Comparison of ENCODE assay signal across 8 cellular contexts in genomic region chr1:52725903-52726264, GRCh38. TPM values are rescaled to one million over a fixed set of nuclear protein-coding genes. Genes with fewer than 3 reads are reported as not detected.
DNase-seq lines count a peak whose midpoint lies in the region; ATAC-seq, FAIRE-seq and TF ChIP-seq lines count a peak whose summit lies in the region.

No MANE protein-coding gene starts in this region.

- CTCF ChIA-PET in SK-N-SH (lab: Yijun Ruan, JAX): interaction anchor here (0.9 to 1.1 kb wide), 2 partner anchors 18 to 451 kb away, joined by 3 read pairs; no protein-coding TSS in a partner anchor

- H3F3A ChIP-seq in SK-N-SH (replicated peaks; ENCODE audit: insufficient read depth): no peaks in the 10 kb centered on the region

- no peaks in the 10 kb centered on the region for H3K27me3 ChIP-seq in SK-N-SH (ENCODE audit: insufficient read depth)
- H3K27me3 ChIP-seq in ascending aorta: no peaks in the 10 kb centered on the region
- no peaks in the 10 kb centered on the region for H3K27me3 ChIP-seq in testis

- peaks cover 45% of the 10 kb centered on the region for H3K79me2 ChIP-seq in SK-N-SH (ENCODE audit: insufficient read depth)

- TF ChIP-seq CTCF in SK-N-SH (IDR thresholded peaks at IDR 0.05): no peak
- TF ChIP-seq CTCF in ascending aorta (IDR thresholded peaks at IDR 0.05): no peak
- TF ChIP-seq CTCF in kidney (IDR thresholded peaks at IDR 0.05; ENCODE audit: borderline replicate concordance, extremely low read depth, insufficient read depth): no peak
- TF ChIP-seq CTCF in testis (IDR thresholded peaks at IDR 0.05): no peak

- H3K9me3 ChIP-seq in SK-N-SH (no peaks in the 10 kb centered on the region), ascending aorta (no peaks in the 10 kb centered on the region), kidney (ENCODE audit: control insufficient read depth in 1 of 2, low read length in 2 of 2) (no peaks in the 10 kb centered on the region), testis (no peaks in the 10 kb centered on the region)

- H3K4me1 ChIP-seq in SK-N-SH (ENCODE audit: control insufficient read depth in 1 of 2, insufficient read depth in 2 of 2, low read depth in 1 of 2, low read length in 1 of 2): peaks cover 0 to 4% of the 10 kb centered on the region in 2 experiments; a peak in 2 of 4 replicates
- peaks cover 7 to 8% of the 10 kb centered on the region in 2 donors for H3K4me1 ChIP-seq in ascending aorta
- peaks cover 10 to 12% of the 10 kb centered on the region in 2 donors for H3K4me1 ChIP-seq in kidney (ENCODE audit: control insufficient read depth in 1 of 2, insufficient read depth in 1 of 2, low read depth in 1 of 2, low read length in 2 of 2)
- peaks cover 22% of the 10 kb centered on the region for H3K4me1 ChIP-seq in testis

- 23% methylated on average over 6 of the region's 6 CpGs for WGBS in SK-N-SH (ENCODE audit: low lambda C conversion rate)
- WGBS in testis, 2 donors: 2 to 6% methylated on average over 5 to 6 of the region's 6 CpGs

- no peak overlapping the region; the same call in 1 of the 2 replicates for H3K4me2 ChIP-seq in SK-N-SH

- no peak for TF ChIP-seq RAD21 in SK-N-SH (IDR thresholded peaks at IDR 0.05; ENCODE audit: low read length)

- no peaks in the 10 kb centered on the region for H3K36me3 ChIP-seq in SK-N-SH (replicated peaks in 1 of 2; ENCODE audit: control insufficient read depth in 1 of 2, insufficient read depth in 2 of 2, low read length in 1 of 2)
- H3K36me3 ChIP-seq in ascending aorta: no peaks in the 10 kb centered on the region
- no peaks in the 10 kb centered on the region for H3K36me3 ChIP-seq in kidney (ENCODE audit: control insufficient read depth in 1 of 2, insufficient read depth in 2 of 2, low read length in 2 of 2)
- no peaks in the 10 kb centered on the region for H3K36me3 ChIP-seq in testis (ENCODE audit: low read depth, missing control alignments)

- DNase-seq in SK-N-SH: no peak
- DNase-seq in ascending aorta (ENCODE audit: low spot score in 2 of 2): no peak
- DNase-seq in kidney: no peak
- no peak for DNase-seq in testis
- no peak for DNase-seq in EL
- DNase-seq in NCI-H1436 treated with DMSO at 0.1 percent for 48 hours (lab: John Stamatoyannopoulos, UW): no peak
- no peak for DNase-seq in GM03348 (ENCODE audit: low spot score)

- TF ChIP-seq EP300 in SK-N-SH (IDR thresholded peaks at IDR 0.05; ENCODE audit: borderline replicate concordance in 1 of 2, low read depth in 1 of 2, low read length in 1 of 2): no peak

- H3K9me2 ChIP-seq in SK-N-SH: no peaks in the 10 kb centered on the region

- POLR2A ChIA-PET in SK-N-SH (lab: Yijun Ruan, JAX): interaction anchor here (0.6 to 1.0 kb wide), 6 partner anchors 10 to 387 kb away, joined by 3 to 4 read pairs (median 3); partner anchors contain the start of gene TUT4

- H3K9ac ChIP-seq in SK-N-SH (no peak overlapping the region), kidney (ENCODE audit: low read length in 2 of 2) (peak overlapping the region in 1 of 2 donors; percentile 73)

- peak overlapping the region; percentile 95 for H2AFZ ChIP-seq in SK-N-SH (ENCODE audit: low read depth)

- peaks cover 16% of the 10 kb centered on the region; the same call in 1 of the 2 replicates for H4K20me1 ChIP-seq in SK-N-SH (ENCODE audit: insufficient read depth)

- peak overlapping the region in 1 of 2 experiments; percentile 27; a peak in 3 of 4 replicates for H3K4me3 ChIP-seq in SK-N-SH (ENCODE audit: low read depth in 2 of 2, low read length in 1 of 2)
- H3K4me3 ChIP-seq in ascending aorta: peak overlapping the region; percentile 90 to 91
- peak overlapping the region; percentile 69 to 77 for H3K4me3 ChIP-seq in kidney (ENCODE audit: low read length in 2 of 2)
- H3K4me3 ChIP-seq in testis: peak overlapping the region; percentile 94 to 95

- H3K27ac ChIP-seq in SK-N-SH (ENCODE audit: low read depth in 2 of 2, low read length in 1 of 2): peak overlapping the region in 1 of 2 experiments; percentile 17; a peak in 1 of 4 replicates
- peak overlapping the region; percentile 45 to 69 for H3K27ac ChIP-seq in ascending aorta
- H3K27ac ChIP-seq in kidney (ENCODE audit: low read depth in 2 of 2, low read length in 2 of 2): no peak overlapping the region
- peak overlapping the region in 1 of 2 donors; percentile 91 for H3K27ac ChIP-seq in testis

- ATAC-seq in SK-N-SH treated with all-trans-retinoic acid at 6 μM for 48 hours: no peak

- no peak for FAIRE-seq in kidney (lab: Jason Lieb, UNC)

- intact Hi-C loops in ascending aorta (cut with DNase I) (loop anchor here (1.0 to 10.0 kb wide), 2 partner anchors 23 to 199 kb away; partner anchors contain the start of genes ECHDC2 and SCP2), kidney (cut with DNase I) (no loop called here), testis (cut with DNase I; ENCODE audit: low total_unique reads) (no loop called here)

- no peak for TF ChIP-seq POLR2A in testis (IDR thresholded peaks at IDR 0.05)

TF ChIP-seq in SK-N-SH, 30 proteins besides CTCF, POLR2A, EP300 and RAD21 (continues in another document):
- TF ChIP-seq FOXM1 (IDR thresholded peaks at IDR 0.05; ENCODE audit: low read depth) (no peak), RXRA (IDR thresholded peaks at IDR 0.05; ENCODE audit: borderline replicate concordance, low read depth) (no peak), GABPA (IDR thresholded peaks at IDR 0.05; ENCODE audit: low read depth) (no peak), TEAD4 (IDR thresholded peaks at IDR 0.05; ENCODE audit: borderline replicate concordance, insufficient read depth) (no peak), TAF1 (IDR thresholded peaks at IDR 0.05; ENCODE audit: borderline replicate concordance, low read depth, low read length) (no peak), MXI1 (IDR thresholded peaks at IDR 0.05; ENCODE audit: low read depth, low read length) (no peak)
- TF ChIP-seq, protein P1, sequence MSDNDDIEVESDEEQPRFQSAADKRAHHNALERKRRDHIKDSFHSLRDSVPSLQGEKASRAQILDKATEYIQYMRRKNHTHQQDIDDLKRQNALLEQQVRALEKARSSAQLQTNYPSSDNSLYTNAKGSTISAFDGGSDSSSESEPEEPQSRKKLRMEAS (IDR thresholded peaks at IDR 0.05; ENCODE audit: low read depth): no peak

TF ChIP-seq in SK-N-SH treated with all-trans-retinoic acid at 6 μM for 48 hours, 23 proteins besides CTCF, POLR2A, EP300 and RAD21 (continues in another document):
- TF ChIP-seq ESRRG (CRISPR knock-in tag; IDR thresholded peaks at IDR 0.05): no peak
- TF ChIP-seq ARNTL (CRISPR knock-in tag; IDR thresholded peaks at IDR 0.05; ENCODE audit: borderline replicate concordance, low read depth): no peak
- no peak for TF ChIP-seq GLIS3 (CRISPR knock-in tag; IDR thresholded peaks at IDR 0.05)
- no peak for TF ChIP-seq OSR1 (CRISPR knock-in tag; IDR thresholded peaks at IDR 0.05)
- TF ChIP-seq TSHZ2 (CRISPR knock-in tag; IDR thresholded peaks at IDR 0.05): no peak
- TF ChIP-seq TOX (CRISPR knock-in tag; IDR thresholded peaks at IDR 0.05; ENCODE audit: borderline replicate concordance): no peak
- no peak for TF ChIP-seq SNAI2 (CRISPR knock-in tag; IDR thresholded peaks at IDR 0.05)
- no peak for TF ChIP-seq ZFP3 (CRISPR knock-in tag; IDR thresholded peaks at IDR 0.05)
- no peak for TF ChIP-seq PPARA (CRISPR knock-in tag; IDR thresholded peaks at IDR 0.05; ENCODE audit: borderline replicate concordance)
- no peak for TF ChIP-seq ISL1 (CRISPR knock-in tag; IDR thresholded peaks at IDR 0.05)
- no peak for TF ChIP-seq ZNF8 (CRISPR knock-in tag; IDR thresholded peaks at IDR 0.05)
- no peak for TF ChIP-seq RARB (CRISPR knock-in tag; IDR thresholded peaks at IDR 0.05)

RNA-seq across cellular contexts. Expression of gene ZYG11B, which starts 0.4 kb away (rescaled TPM):
- polyA plus RNA-seq in SK-N-SH (2012; rRNA removed): 5.8 and 8.6 TPM in 2 replicates
- 7.0 and 7.7 TPM in 2 replicates for polyA plus RNA-seq in SK-N-SH (2012; cell fraction: cytosol; rRNA removed)
- polyA plus RNA-seq in SK-N-SH (2012; cell fraction: nucleus; rRNA removed): 3.3 and 5.9 TPM in 2 replicates
- 17.5 TPM for total RNA-seq in ascending aorta
- 28.2 TPM for total RNA-seq in kidney
- polyA plus RNA-seq in kidney (ENCODE audit: insufficient read depth, low read depth, low replicate concordance): 7.8 TPM
- total RNA-seq in testis: 10 to 100 TPM; 73.1 to 76.6 TPM
- 17.7 TPM for polyA plus RNA-seq in testis (ENCODE audit: insufficient read depth, low read depth, low replicate concordance)

RNA-seq across cellular contexts. Expression of gene COA7, which starts 27.7 kb away (rescaled TPM):
- polyA plus RNA-seq in SK-N-SH (2012; rRNA removed) (9.0 and 13.7 TPM in 2 replicates), kidney (ENCODE audit: insufficient read depth, low read depth, low replicate concordance) (12.2 TPM), testis (ENCODE audit: insufficient read depth, low read depth, low replicate concordance) (8.7 TPM)
- polyA plus RNA-seq in SK-N-SH (2012; cell fraction: cytosol; rRNA removed): 9.9 and 11.0 TPM in 2 replicates
- polyA plus RNA-seq in SK-N-SH (2012; cell fraction: nucleus; rRNA removed): 4.0 and 5.6 TPM in 2 replicates
- total RNA-seq in ascending aorta (7.6 TPM), kidney (19.1 TPM), testis (10 to 100 TPM; 10.0 to 11.5 TPM)

Comparison
In these comparisons a context has a peak if more than half of its experiments do, and no peak if none do; other contexts are left out.
1. H3K27ac ChIP-seq: peak in ascending aorta (2 of 2); none in kidney (0 of 2).